Comparison of ENCODE assay signal across 14 cellular contexts in genomic region chr6:157609117-157609516, GRCh38.
DNase-seq lines count a peak whose midpoint lies in the region; ATAC-seq and TF ChIP-seq lines count a peak whose summit lies in the region.
"Had no signal": no experiment of that assay in that cellular context is flagged by ENCODE, and none has a peak within 500 bp of the region (broad histone marks: within the 10 kb centered on the region; RNA-seq: fewer than 3 reads in every experiment).

No MANE protein-coding gene starts in this region.

- H3K4me2 ChIP-seq in neuronal stem cell (ENCODE audit: insufficient read depth, low read length, poor library complexity, severe bottlenecking), result no peak overlapping the region
- H3K4me2 ChIP-seq: A549 had no signal

- H3K18ac ChIP-seq in neuronal stem cell (ENCODE audit: low read length), result no peak overlapping the region

- H3K23ac ChIP-seq in neuronal stem cell (ENCODE audit: low read depth, low read length, poor library complexity), result no peak overlapping the region

- H3K9me3 Mint-ChIP-seq in activated B cell treated with CpG ODN at 0.5 μM for 24 hours, result no peaks in the 10 kb centered on the region
- no peaks in the 10 kb centered on the region for H3K9me3 Mint-ChIP-seq in endothelial cell (ENCODE audit: unreplicated experiment)
- no peaks in the 10 kb centered on the region for H3K9me3 Mint-ChIP-seq in Caco-2 (ENCODE audit: unreplicated experiment)
- H3K9me3 Mint-ChIP-seq: CD14-positive monocyte; CD8-positive, alpha-beta T cell had no signal

- H2BK12ac ChIP-seq in neuronal stem cell (ENCODE audit: low read length), result no peak overlapping the region

- no peak overlapping the region for H2BK120ac ChIP-seq in neuronal stem cell (ENCODE audit: low read depth, low read length)

- H4K8ac ChIP-seq in neuronal stem cell (ENCODE audit: low read depth, low read length), result no peak overlapping the region

- H3K14ac ChIP-seq in neuronal stem cell (ENCODE audit: low read length), result no peak overlapping the region

- H3K9me3 ChIP-seq in neuronal stem cell (replicated peaks in 1 of 2; ENCODE audit: control insufficient read depth in 2 of 2, insufficient read depth in 1 of 2, low read depth in 1 of 2, low read length in 2 of 2), result no peaks in the 10 kb centered on the region
- H3K9me3 ChIP-seq in Caco-2, result no peaks in the 10 kb centered on the region
- H3K9me3 ChIP-seq: A549, HAP-1 had no signal

- peak overlapping the region; percentile 19 for H2AK5ac ChIP-seq in neuronal stem cell (ENCODE audit: low read depth, low read length)

- CTCF ChIA-PET in activated B cell treated with CpG ODN at 0.5 μM for 24 hours (lab: Charles Lee), result no interaction called here
- CTCF ChIA-PET in Caco-2 (lab: Charles Lee), result no interaction called here

- H3K27ac ChIP-seq in neuronal stem cell (replicated peaks; ENCODE audit: low read length), result no peak overlapping the region
- H3K27ac ChIP-seq: A549 had no signal

- ATAC-seq in activated B cell treated with CpG ODN at 0.5 μM for 24 hours (ENCODE audit: low read depth), result no peak
- ATAC-seq in HG03175 (IDR thresholded peaks at IDR 0.05; ENCODE audit: unreplicated experiment), result no peak
- ATAC-seq: A549; CD8-positive, alpha-beta T cell had no signal

- H4K91ac ChIP-seq in neuronal stem cell (ENCODE audit: low read depth, low read length, poor library complexity), result no peak overlapping the region

- peaks cover 3% of the 10 kb centered on the region for H3K36me3 Mint-ChIP-seq in activated B cell treated with CpG ODN at 0.5 μM for 24 hours (ENCODE audit: low read depth)
- H3K36me3 Mint-ChIP-seq in endothelial cell (ENCODE audit: low read depth, unreplicated experiment), result no peaks in the 10 kb centered on the region
- H3K36me3 Mint-ChIP-seq in Caco-2 (ENCODE audit: insufficient read depth, unreplicated experiment), result peaks cover 32% of the 10 kb centered on the region
- H3K36me3 Mint-ChIP-seq: CD8-positive, alpha-beta T cell had no signal

- intact Hi-C loops in activated B cell treated with CpG ODN at 0.5 μM for 24 hours (cut with micrococcal nuclease), result no loop called here
- intact Hi-C loops in Caco-2 (cut with micrococcal nuclease; ENCODE audit: unreplicated experiment), result no loop called here

- no peak overlapping the region for H3K4me3 Mint-ChIP-seq in activated B cell treated with CpG ODN at 0.5 μM for 24 hours
- peak overlapping the region; percentile 19 for H3K4me3 Mint-ChIP-seq in endothelial cell (ENCODE audit: unreplicated experiment)
- no peak overlapping the region for H3K4me3 Mint-ChIP-seq in Caco-2 (ENCODE audit: unreplicated experiment)
- H3K4me3 Mint-ChIP-seq: CD14-positive monocyte; CD8-positive, alpha-beta T cell had no signal

- H3K79me1 ChIP-seq in neuronal stem cell (ENCODE audit: low read depth, low read length), result peaks cover 3% of the 10 kb centered on the region

- BruUV-seq in Caco-2 (replicated peaks; lab: Mats Ljungman, UMichigan), result no TSS peak

- peak overlapping the region; percentile 12 for H3K27ac Mint-ChIP-seq in activated B cell treated with CpG ODN at 0.5 μM for 24 hours
- H3K27ac Mint-ChIP-seq in endothelial cell (ENCODE audit: unreplicated experiment), result no peak overlapping the region
- no peak overlapping the region for H3K27ac Mint-ChIP-seq in Caco-2 (ENCODE audit: unreplicated experiment)

- H3K4me3 ChIP-seq in neuronal stem cell (ENCODE audit: low read length in 2 of 2), result peak overlapping the region in 1 of 2 donors; percentile 52
- H3K4me3 ChIP-seq in Caco-2 (ENCODE audit: low read depth, low read length), result no peak overlapping the region
- H3K4me3 ChIP-seq: A549, HAP-1 had no signal

- no CpG with 5 or more reads among the region's 6 CpGs for WGBS in neuronal stem cell (ENCODE audit: extremely low coverage in 2 of 2, insufficient read length in 2 of 2, insufficient replicate concordance in 1 of 2), 2 donors

- H3K27me3 ChIP-seq in neuronal stem cell (ENCODE audit: control insufficient read depth in 3 of 3, insufficient read depth in 3 of 3, low read depth in 1 of 3, low read length in 3 of 3), result no peaks in the 10 kb centered on the region
- H3K27me3 ChIP-seq in Caco-2 (replicated peaks; ENCODE audit: control insufficient read depth, insufficient read depth, low read length), result no peaks in the 10 kb centered on the region

- H3K36me3 ChIP-seq in neuronal stem cell (replicated peaks in 1 of 2; ENCODE audit: control insufficient read depth in 2 of 2, insufficient read depth in 2 of 2, low read length in 2 of 2), result no peaks in the 10 kb centered on the region
- 0 out of 2 replicates have a peak, but pooled peaks cover 2% of the 10 kb centered on the region for H3K36me3 ChIP-seq in Caco-2 (ENCODE audit: control insufficient read depth, insufficient read depth, low read length)
- H3K36me3 ChIP-seq: HAP-1 had no signal

- TF ChIP-seq CTCF in activated B cell treated with CpG ODN at 0.5 μM for 24 hours (IDR thresholded peaks at IDR 0.05), result no peak
- no peak for TF ChIP-seq CTCF in endothelial cell (IDR thresholded peaks at IDR 0.05; ENCODE audit: unreplicated experiment)
- TF ChIP-seq CTCF in Caco-2 (IDR thresholded peaks at IDR 0.05; ENCODE audit: insufficient read depth in 1 of 2, low read depth in 1 of 2, low read length in 1 of 2, severe bottlenecking in 1 of 2, unreplicated experiment in 1 of 2), result no peak

- no peak overlapping the region for H2BK5ac ChIP-seq in neuronal stem cell (ENCODE audit: low read length)

- H3K4ac ChIP-seq in neuronal stem cell (ENCODE audit: low read length), result no peak overlapping the region

- peaks cover 76% of the 10 kb centered on the region for H3K4me1 Mint-ChIP-seq in activated B cell treated with CpG ODN at 0.5 μM for 24 hours
- peaks cover 58% of the 10 kb centered on the region for H3K4me1 Mint-ChIP-seq in endothelial cell (ENCODE audit: unreplicated experiment)
- peaks cover 12% of the 10 kb centered on the region for H3K4me1 Mint-ChIP-seq in Caco-2 (ENCODE audit: low read depth, unreplicated experiment)

- H3K27me3 Mint-ChIP-seq in activated B cell treated with CpG ODN at 0.5 μM for 24 hours (no peaks in the 10 kb centered on the region), endothelial cell (ENCODE audit: unreplicated experiment) (peaks cover 4% of the 10 kb centered on the region), Caco-2 (ENCODE audit: insufficient read depth, unreplicated experiment) (no peaks in the 10 kb centered on the region)

- H2BK15ac ChIP-seq in neuronal stem cell (ENCODE audit: low read length), result no peak overlapping the region

- H2AFZ ChIP-seq in neuronal stem cell (ENCODE audit: low read length), result no peak overlapping the region

- H3K4me1 ChIP-seq in neuronal stem cell (ENCODE audit: control insufficient read depth in 2 of 2, insufficient read depth in 1 of 2, low read depth in 1 of 2, low read length in 2 of 2), result peaks cover 7 to 15% of the 10 kb centered on the region in 2 donors
- no peaks in the 10 kb centered on the region for H3K4me1 ChIP-seq in Caco-2
- H3K4me1 ChIP-seq: HAP-1 had no signal

- DNase-seq in activated B cell treated with CpG ODN at 0.5 μM for 24 hours, result no peak
- no peak for DNase-seq in endothelial cell (ENCODE audit: low spot score)
- no peak for DNase-seq in neuronal stem cell (ENCODE audit: low spot score)
- DNase-seq in stimulated activated CD4-positive, alpha-beta T cell treated with anti-CD3 and anti-CD28 coated beads, Interleukin-12 subunit alpha, Interleukin-12 subunit beta, amount 100 ng/mL, for 4 hours, result no peak
- no peak for DNase-seq in Caco-2
- DNase-seq: CD8-positive, alpha-beta T cell; COR-L47; DND-41; GDM1; GOT3 had no signal

- H3K9ac ChIP-seq in neuronal stem cell (ENCODE audit: low read depth, low read length, poor library complexity), result no peak overlapping the region

- POLR2A ChIA-PET in activated B cell treated with CpG ODN at 0.5 μM for 24 hours (lab: Charles Lee), result no interaction called here
- POLR2A ChIA-PET in Caco-2 (lab: Charles Lee), result no interaction called here
